Comparison of ENCODE assay signal across 1 cellular context in the genomic region with DNA sequence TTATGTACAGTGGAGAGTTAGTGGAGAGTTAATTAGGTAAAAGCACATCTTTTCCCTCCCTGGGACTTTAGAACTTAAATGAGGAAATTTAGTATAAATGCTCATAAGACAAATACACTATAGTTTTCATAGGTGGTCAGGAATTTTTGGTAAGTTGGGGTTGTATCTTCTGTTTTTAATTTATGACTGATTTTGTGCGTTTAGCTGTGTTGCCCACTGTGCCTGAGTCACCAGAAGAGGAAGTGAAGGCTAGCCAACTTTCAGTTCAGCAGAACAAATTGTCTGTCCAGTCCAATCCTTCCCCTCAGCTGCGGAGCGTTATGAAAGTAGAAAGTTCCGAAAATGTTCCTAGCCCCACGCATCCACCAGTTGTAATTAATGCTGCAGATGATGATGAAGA.
TF ChIP-seq lines count a peak whose summit lies in the region.

No MANE protein-coding gene starts in this region.

TF ChIP-seq in K562, 482 proteins besides CTCF, POLR2A, EP300 and RAD21:
- TF ChIP-seq ZZZ3 (IDR thresholded peaks at IDR 0.05): 0 out of 2 replicates have a peak, but pooled peaks have one; percentile 30
